Comparison of ENCODE assay signal across 1 cellular context in genomic region chr10:14954001-14954770, GRCh38.
TF ChIP-seq lines count a peak whose summit lies in the region.

Gene DCLRE1C (minus strand): TSS chr10:14954096. CDS start chr10:14954010, 86 bp downstream.

TF ChIP-seq in HepG2, 621 proteins besides CTCF, POLR2A, EP300 and RAD21 (continued from another document and continues in another):
- peak; percentile 76; the same call in 1 of the 2 replicates for TF ChIP-seq ZNF639 (CRISPR knock-in tag; conservative IDR thresholded peaks at IDR 0.05)
- TF ChIP-seq PHF5A (CRISPR knock-in tag; IDR thresholded peaks at IDR 0.05; ENCODE audit: low read depth, unreplicated experiment), result peak; percentile 46
- TF ChIP-seq MBNL3 (CRISPR knock-in tag; conservative IDR thresholded peaks at IDR 0.05), result no peak
- no peak for TF ChIP-seq SOX6 (IDR thresholded peaks at IDR 0.05)
- peak; percentile 72 for TF ChIP-seq SOX6 (CRISPR knock-in tag; IDR thresholded peaks at IDR 0.05)
- TF ChIP-seq RFX3 (CRISPR knock-in tag; IDR thresholded peaks at IDR 0.05), result no peak
- peak; percentile 83; the same call in 1 of the 2 replicates for TF ChIP-seq ZNF329 (CRISPR knock-in tag; IDR thresholded peaks at IDR 0.05; ENCODE audit: low read depth)
- peak; percentile 88 for TF ChIP-seq ZNF407 (CRISPR knock-in tag; IDR thresholded peaks at IDR 0.05; ENCODE audit: not compliant biosample characterization)
- no peak; the same call in 1 of the 2 replicates for TF ChIP-seq LBX2 (CRISPR knock-in tag; IDR thresholded peaks at IDR 0.05; ENCODE audit: borderline replicate concordance)
- TF ChIP-seq TFDP2 (CRISPR knock-in tag; IDR thresholded peaks at IDR 0.05), result peak; percentile 100
- peak; percentile 91 for TF ChIP-seq PHF20 (CRISPR knock-in tag; IDR thresholded peaks at IDR 0.05)
- TF ChIP-seq ZNF703 (CRISPR knock-in tag; IDR thresholded peaks at IDR 0.05; ENCODE audit: borderline replicate concordance), result no peak; the same call in none of the 2 replicates
- peak; percentile 8; the same call in 1 of the 2 replicates for TF ChIP-seq HMG20A (CRISPR knock-in tag; IDR thresholded peaks at IDR 0.05; ENCODE audit: borderline replicate concordance)
- 0 out of 2 replicates have a peak, but pooled peaks have one; percentile 10 for TF ChIP-seq HOMEZ (CRISPR knock-in tag; IDR thresholded peaks at IDR 0.05; ENCODE audit: low read depth)
- TF ChIP-seq ZNF160 (CRISPR knock-in tag; IDR thresholded peaks at IDR 0.05), result peak; percentile 87; the same call in 1 of the 2 replicates
- peak; percentile 72 for TF ChIP-seq UBTF (CRISPR knock-in tag; IDR thresholded peaks at IDR 0.05)
- TF ChIP-seq MTERF4 (CRISPR knock-in tag; IDR thresholded peaks at IDR 0.05), result peak; percentile 65; the same call in 1 of the 2 replicates
- 0 out of 2 replicates have a peak, but pooled peaks have one; percentile 59 for TF ChIP-seq NFKBIZ (CRISPR knock-in tag; IDR thresholded peaks at IDR 0.05)
- TF ChIP-seq HNF4G (IDR thresholded peaks at IDR 0.05; ENCODE audit: borderline replicate concordance, low read depth, low read length), result peak; percentile 72; the same call in 1 of the 2 replicates
- peak; percentile 75; the same call in 1 of the 2 replicates for TF ChIP-seq HNF4G (CRISPR knock-in tag; IDR thresholded peaks at IDR 0.05; ENCODE audit: borderline replicate concordance, low read depth)
- no peak for TF ChIP-seq TCF7L2 (IDR thresholded peaks at IDR 0.05; ENCODE audit: low read depth, low read length)
- TF ChIP-seq MIER2 (CRISPR knock-in tag; IDR thresholded peaks at IDR 0.05), result peak; percentile 47; the same call in 1 of the 2 replicates
- TF ChIP-seq ZNF484 (CRISPR knock-in tag; IDR thresholded peaks at IDR 0.05; ENCODE audit: borderline replicate concordance, low read depth), result no peak
- peak; percentile 84 for TF ChIP-seq BCL3 (CRISPR knock-in tag; IDR thresholded peaks at IDR 0.05)
- peak; percentile 66; the same call in 1 of the 2 replicates for TF ChIP-seq ZBTB26 (CRISPR knock-in tag; IDR thresholded peaks at IDR 0.05; ENCODE audit: borderline replicate concordance)
- TF ChIP-seq KDM6A (CRISPR knock-in tag; IDR thresholded peaks at IDR 0.05; ENCODE audit: low read depth), result no peak
- TF ChIP-seq CSRNP1 (CRISPR knock-in tag; IDR thresholded peaks at IDR 0.05), result peak; percentile 100
- peak; percentile 94; the same call in 1 of the 2 replicates for TF ChIP-seq ZNF33B (CRISPR knock-in tag; IDR thresholded peaks at IDR 0.05)
- 0 out of 2 replicates have a peak, but pooled peaks have one; percentile 6 for TF ChIP-seq BRCA1 (CRISPR knock-in tag; IDR thresholded peaks at IDR 0.05)
- TF ChIP-seq BORCS8-MEF2B (CRISPR knock-in tag; IDR thresholded peaks at IDR 0.05), result peak; percentile 100
- TF ChIP-seq MYC (CRISPR knock-in tag; IDR thresholded peaks at IDR 0.05; ENCODE audit: borderline replicate concordance), result peak; percentile 93
- TF ChIP-seq ZFP36L1 (CRISPR knock-in tag; IDR thresholded peaks at IDR 0.05), result peak; percentile 99
- TF ChIP-seq DR1 (CRISPR knock-in tag; IDR thresholded peaks at IDR 0.05), result peak; percentile 76; the same call in 1 of the 2 replicates
- TF ChIP-seq PAX8 (CRISPR knock-in tag; IDR thresholded peaks at IDR 0.05; ENCODE audit: borderline replicate concordance), result no peak; the same call in 1 of the 2 replicates
- peak; percentile 80; the same call in 1 of the 2 replicates for TF ChIP-seq SMAD1 (CRISPR knock-in tag; IDR thresholded peaks at IDR 0.05; ENCODE audit: borderline replicate concordance, low read depth)
- peak; percentile 96; the same call in 1 of the 2 replicates for TF ChIP-seq SMAD9 (CRISPR knock-in tag; IDR thresholded peaks at IDR 0.05)
